ENCODE assay signal across 14 cellular contexts in the genomic region with DNA sequence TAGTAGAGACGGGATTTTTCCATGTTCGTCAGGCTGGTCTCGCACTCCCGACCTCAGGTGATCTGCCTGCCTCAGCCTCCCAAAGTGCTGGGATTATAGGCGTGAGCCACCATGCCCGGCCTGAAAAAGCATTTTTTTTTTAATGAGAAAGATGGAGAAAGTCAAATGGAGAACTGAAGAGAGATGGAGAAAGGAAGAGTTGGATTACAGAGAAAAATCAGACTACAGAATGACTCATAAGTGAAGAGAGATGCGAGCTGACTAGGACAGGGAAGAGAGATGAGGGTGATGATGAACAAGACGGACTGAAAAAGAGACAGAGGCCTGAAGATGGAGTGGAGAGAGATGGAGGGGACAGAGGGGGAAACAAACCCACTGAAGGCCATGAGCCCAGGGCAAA. TPM values are rescaled to one million over a fixed set of nuclear protein-coding genes. Genes with fewer than 3 reads are reported as not detected.
DNase-seq lines count a peak whose midpoint lies in the region; ATAC-seq and TF ChIP-seq lines count a peak whose summit lies in the region.
"Had no signal": no experiment of that assay in that cellular context is flagged by ENCODE, and none has a peak within 500 bp of the region (broad histone marks: within the 10 kb centered on the region; RNA-seq: fewer than 3 reads in every experiment).

No MANE protein-coding gene starts in this region.

- peaks cover 23% of the 10 kb centered on the region for H3K36me3 Mint-ChIP-seq in activated T-cell treated with anti-CD3 and anti-CD28 coated beads, Interleukin-2, amount 50 U/mL, for 4 hours (ENCODE audit: insufficient read depth)
- H3K36me3 Mint-ChIP-seq in chondrocyte (ENCODE audit: low read depth) = peaks cover 14% of the 10 kb centered on the region

- H3K9me3 ChIP-seq in PC-3 (ENCODE audit: low read length) (no peaks in the 10 kb centered on the region), skeletal muscle satellite cell (replicated peaks; ENCODE audit: low read length) (no peaks in the 10 kb centered on the region)

- no TSS peak for BruUV-seq in PC-3 (replicated peaks; lab: Mats Ljungman, UMichigan)

- no peak overlapping the region for H3K9ac ChIP-seq in PC-3 (ENCODE audit: low read length)
- H3K9ac ChIP-seq in skeletal muscle satellite cell (ENCODE audit: low read depth, low read length) = no peak overlapping the region

- H3K4me1 ChIP-seq in PC-3 (ENCODE audit: insufficient read depth, low read length) (peaks cover 8% of the 10 kb centered on the region; the same call in 1 of the 2 replicates), skeletal muscle satellite cell (ENCODE audit: control insufficient read depth, insufficient read depth, low read length) (peaks cover 3% of the 10 kb centered on the region)

- H3K79me2 ChIP-seq in PC-3 (ENCODE audit: low read length) = peaks cover 46% of the 10 kb centered on the region

- H3K4me2 ChIP-seq in PC-3 (ENCODE audit: low read length) (peak overlapping the region; percentile 34; the same call in 1 of the 2 replicates), skeletal muscle satellite cell (ENCODE audit: low read length) (peak overlapping the region; percentile 78)

- ATAC-seq in activated T-cell treated with anti-CD3 and anti-CD28 coated beads, Interleukin-2, amount 50 U/mL, for 4 hours = no peak
- ATAC-seq in PC-3 (no peak), GM19023 (IDR thresholded peaks at IDR 0.05; ENCODE audit: unreplicated experiment) (no peak)

- H3K27me3 Mint-ChIP-seq in activated T-cell treated with anti-CD3 and anti-CD28 coated beads, Interleukin-2, amount 50 U/mL, for 4 hours (ENCODE audit: low read depth) = no peaks in the 10 kb centered on the region
- no peaks in the 10 kb centered on the region for H3K27me3 Mint-ChIP-seq in chondrocyte (ENCODE audit: low read depth)

- POLR2A ChIA-PET in PC-3 (lab: Charles Lee; ENCODE audit: unreplicated experiment) = no interaction called here

- H3K9me3 Mint-ChIP-seq in activated T-cell treated with anti-CD3 and anti-CD28 coated beads, Interleukin-2, amount 50 U/mL, for 4 hours = peaks cover 4% of the 10 kb centered on the region
- no peaks in the 10 kb centered on the region for H3K9me3 Mint-ChIP-seq in chondrocyte (ENCODE audit: low read depth)

- intact Hi-C loops in PC-3 (cut with micrococcal nuclease) = no loop called here

- no peak overlapping the region for H3K4me3 ChIP-seq in PC-3 (ENCODE audit: low read length)
- H3K4me3 ChIP-seq in skeletal muscle satellite cell (ENCODE audit: low read length) = no peak overlapping the region

- H3K36me3 ChIP-seq in PC-3 (ENCODE audit: low read depth, low read length) (peaks cover 14% of the 10 kb centered on the region; the same call in 1 of the 2 replicates), skeletal muscle satellite cell (ENCODE audit: insufficient read depth, low read length) (peaks cover 27% of the 10 kb centered on the region)

- TF ChIP-seq CTCF in PC-3 (conservative IDR thresholded peaks at IDR 0.05; ENCODE audit: low read depth, low read length) = no peak
- TF ChIP-seq CTCF in chondrocyte (IDR thresholded peaks at IDR 0.05) = no peak

- no peaks in the 10 kb centered on the region for H4K20me1 ChIP-seq in PC-3 (ENCODE audit: low read length)

- H3K4me1 Mint-ChIP-seq in activated T-cell treated with anti-CD3 and anti-CD28 coated beads, Interleukin-2, amount 50 U/mL, for 4 hours (ENCODE audit: low read depth) = peaks cover 36% of the 10 kb centered on the region
- H3K4me1 Mint-ChIP-seq in chondrocyte (ENCODE audit: low read depth) = peaks cover 29% of the 10 kb centered on the region

- CTCF ChIA-PET in PC-3 (lab: Charles Lee) = interaction anchor here (0.5 to 0.7 kb wide), 2 partner anchors 44 to 497 kb away, joined by 4 to 17 read pairs; no protein-coding TSS in a partner anchor

- H2AFZ ChIP-seq in PC-3 (ENCODE audit: low read length) = no peak overlapping the region

- peak overlapping the region; percentile 97 for H3K4me3 Mint-ChIP-seq in activated T-cell treated with anti-CD3 and anti-CD28 coated beads, Interleukin-2, amount 50 U/mL, for 4 hours
- peak overlapping the region; percentile 59 for H3K4me3 Mint-ChIP-seq in chondrocyte (ENCODE audit: unreplicated experiment)

- peak overlapping the region; percentile 76 for H3K27ac Mint-ChIP-seq in chondrocyte (ENCODE audit: unreplicated experiment)

- no peak for DNase-seq in activated T-cell treated with anti-CD3 and anti-CD28 coated beads, Interleukin-2, amount 50 U/mL, for 4 hours
- no peak for DNase-seq in activated T-cell treated with anti-CD3 and anti-CD28 coated beads, Interleukin-2, amount 50 U/mL, for 48 hours
- DNase-seq in PC-3 (no peak), chondrocyte (ENCODE audit: low spot score) (no peak), NCI-H1417 treated with DMSO at 0.1 percent for 48 hours (lab: John Stamatoyannopoulos, UW) (no peak), kidney glomerular epithelial cell (lab: John Stamatoyannopoulos, UW) (no peak)
- DNase-seq: activated effector memory CD4-positive, alpha-beta T cell treated with anti-CD3 and anti-CD28 coated beads, Interleukin-2, amount 50 U/mL, for 16 hours; dermis blood vessel endothelial cell; MM.1S; NCI-H510A had no signal

- H3K27ac ChIP-seq in PC-3 (ENCODE audit: low read length) = no peak overlapping the region

- no peaks in the 10 kb centered on the region for H3K9me2 ChIP-seq in PC-3 (replicated peaks; ENCODE audit: low read length)

- no peaks in the 10 kb centered on the region for H3K27me3 ChIP-seq in PC-3 (ENCODE audit: low read length)
- H3K27me3 ChIP-seq in skeletal muscle satellite cell (ENCODE audit: control insufficient read depth, insufficient read depth, low read length) = no peaks in the 10 kb centered on the region

- H3F3A ChIP-seq in PC-3 (ENCODE audit: low read length, unreplicated experiment) = no peaks in the 10 kb centered on the region

RNA-seq across cellular contexts. Expression of a gene that starts 1.5 kb away (rescaled TPM):
- 10 to 100 TPM; 38.1 to 41.0 (median 38.6) TPM for total RNA-seq in activated T-cell treated with anti-CD3 and anti-CD28 coated beads, Interleukin-2, amount 50 U/mL, for 4 hours
- 28.3 and 37.5 TPM in 2 replicates for total RNA-seq in PC-3 (2014; rRNA removed)
- 13.5 to 15.6 TPM (median 15.2 TPM) in 3 replicates for total RNA-seq in chondrocyte
- 18.8 and 21.3 TPM in 2 replicates for total RNA-seq in skeletal muscle satellite cell (2012; rRNA removed)

RNA-seq across cellular contexts. Expression of a gene that starts 18.6 kb away (rescaled TPM):
- total RNA-seq in activated T-cell treated with anti-CD3 and anti-CD28 coated beads, Interleukin-2, amount 50 U/mL, for 4 hours = not detected
- not detected in 2 replicates for total RNA-seq in PC-3 (2014; rRNA removed)
- 0.07 to 0.34 TPM in 2 of 3 replicates, not detected in the other for total RNA-seq in chondrocyte
- total RNA-seq in skeletal muscle satellite cell (2012; rRNA removed) = 0.44 and 0.76 TPM in 2 replicates
- total RNA-seq: fibroblast of villous mesenchyme, kidney epithelial cell had no signal

RNA-seq across cellular contexts. Expression of a gene that starts 40.9 kb away (rescaled TPM):
- under 1 TPM; 0.63 to 0.83 (median 0.68) TPM for total RNA-seq in activated T-cell treated with anti-CD3 and anti-CD28 coated beads, Interleukin-2, amount 50 U/mL, for 4 hours
- total RNA-seq in PC-3 (2014; rRNA removed) (not detected in 2 replicates), chondrocyte (2.9 to 4.3 TPM (median 3.7 TPM) in 3 replicates)
- under 0.01 TPM in 1 of 2 replicates, not detected in the other for total RNA-seq in skeletal muscle satellite cell (2012; rRNA removed)
- total RNA-seq: dermis blood vessel endothelial cell, kidney epithelial cell had no signal
